Comparison of ENCODE assay signal across 9 cellular contexts in the genomic region with DNA sequence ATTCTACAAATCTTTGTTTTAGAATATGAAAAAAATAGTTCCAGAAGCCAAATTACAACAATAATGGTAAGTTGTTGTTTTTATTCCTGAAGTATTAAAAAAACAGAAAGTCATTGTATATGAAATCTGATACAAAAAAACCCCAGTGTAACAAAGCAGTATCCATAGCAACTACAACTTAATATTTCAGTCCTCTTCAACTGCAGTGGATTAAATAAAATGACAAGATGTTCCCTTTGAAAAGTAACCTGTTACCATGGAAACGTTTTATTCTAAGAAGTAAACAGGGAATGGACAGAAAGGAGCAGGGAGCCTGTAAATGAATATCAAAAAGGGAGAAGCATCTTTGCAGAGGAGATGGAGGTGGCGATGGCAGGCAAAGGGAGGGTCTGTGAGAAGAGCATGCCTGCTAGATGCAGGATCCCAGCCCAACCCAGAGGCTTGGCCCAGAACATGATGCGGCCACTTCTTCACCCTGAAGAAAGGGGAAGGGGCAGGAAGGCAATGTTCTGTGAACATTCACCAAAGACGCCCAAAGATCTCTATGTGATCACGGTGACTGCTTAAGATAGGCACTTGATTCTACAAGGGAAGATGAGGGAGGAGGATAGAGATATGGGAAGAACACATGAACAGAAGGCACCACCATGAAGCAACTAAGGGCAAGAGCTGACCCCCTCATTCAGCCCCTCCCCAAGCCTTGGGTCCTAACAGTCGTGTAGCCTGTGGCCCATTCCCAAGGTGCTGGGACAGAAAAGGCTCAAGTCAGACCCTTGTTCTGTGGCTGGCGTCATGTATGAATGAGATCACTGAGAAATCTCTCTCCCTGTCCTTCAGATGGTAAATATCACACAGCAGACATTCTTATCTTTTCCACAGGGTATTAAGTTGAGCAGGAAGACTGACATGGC.
DNase-seq lines count a peak whose midpoint lies in the region; ATAC-seq and TF ChIP-seq lines count a peak whose summit lies in the region.
"Had no signal": no experiment of that assay in that cellular context is flagged by ENCODE, and none has a peak within 500 bp of the region (broad histone marks: within the 10 kb centered on the region; RNA-seq: fewer than 3 reads in every experiment).

No MANE protein-coding gene starts in this region.

- no peaks in the 10 kb centered on the region for H3K79me1 ChIP-seq in neuronal stem cell (ENCODE audit: low read depth, low read length)

- H3F3A ChIP-seq in PC-3 (ENCODE audit: low read length, unreplicated experiment) = no peaks in the 10 kb centered on the region

- no peak overlapping the region for H2BK15ac ChIP-seq in neuronal stem cell (ENCODE audit: low read length)

- H3K27me3 ChIP-seq in DND-41 (ENCODE audit: insufficient read depth, low read length, poor library complexity) (no peaks in the 10 kb centered on the region), PC-3 (ENCODE audit: low read length) (no peaks in the 10 kb centered on the region), neuronal stem cell (ENCODE audit: control insufficient read depth in 3 of 3, insufficient read depth in 3 of 3, low read depth in 1 of 3, low read length in 3 of 3) (no peaks in the 10 kb centered on the region)

- peak overlapping the region; percentile 74 for H3K27ac ChIP-seq in DND-41 (ENCODE audit: low read length)
- peak overlapping the region; percentile 31 for H3K27ac ChIP-seq in PC-3 (ENCODE audit: low read length)
- no peak overlapping the region for H3K27ac ChIP-seq in neuronal stem cell (replicated peaks; ENCODE audit: low read length)

- H4K91ac ChIP-seq in neuronal stem cell (ENCODE audit: low read depth, low read length, poor library complexity) = no peak overlapping the region

- WGBS in neuronal stem cell (ENCODE audit: extremely low coverage in 2 of 2, insufficient read length in 2 of 2, insufficient replicate concordance in 1 of 2), 2 donors = no CpG with 5 or more reads among the region's 7 CpGs

- H2BK5ac ChIP-seq in neuronal stem cell (ENCODE audit: low read length) = no peak overlapping the region

- peak overlapping the region; percentile 13 for H3K9ac ChIP-seq in DND-41 (ENCODE audit: low read depth, low read length)
- H3K9ac ChIP-seq in PC-3 (ENCODE audit: low read length) = no peak overlapping the region
- H3K9ac ChIP-seq in neuronal stem cell (ENCODE audit: low read depth, low read length, poor library complexity) = no peak overlapping the region

- H2BK12ac ChIP-seq in neuronal stem cell (ENCODE audit: low read length) = no peak overlapping the region

- peaks cover 28% of the 10 kb centered on the region for H3K4me1 ChIP-seq in DND-41 (ENCODE audit: insufficient read depth, low read length)
- H3K4me1 ChIP-seq in PC-3 (ENCODE audit: insufficient read depth, low read length) = peaks cover 12% of the 10 kb centered on the region
- H3K4me1 ChIP-seq in neuronal stem cell (ENCODE audit: control insufficient read depth in 2 of 2, insufficient read depth in 1 of 2, low read depth in 1 of 2, low read length in 2 of 2) = peaks cover 7 to 26% of the 10 kb centered on the region in 2 donors

- H3K4me3 ChIP-seq in DND-41 (ENCODE audit: low read depth in 1 of 2, low read length in 2 of 2) = no peak overlapping the region
- H3K4me3 ChIP-seq in PC-3 (ENCODE audit: low read length) = no peak overlapping the region
- H3K4me3 ChIP-seq in neuronal stem cell (ENCODE audit: low read length in 2 of 2) = no peak overlapping the region

- no peak overlapping the region for H3K23ac ChIP-seq in neuronal stem cell (ENCODE audit: low read depth, low read length, poor library complexity)

- no peak overlapping the region for H3K14ac ChIP-seq in neuronal stem cell (ENCODE audit: low read length)

- DNase-seq in DND-41 = no peak
- DNase-seq in PC-3 = no peak
- peak; percentile 47 to 73 for DNase-seq in erythroblast (lab: John Stamatoyannopoulos, UW)
- no peak for DNase-seq in neuronal stem cell (ENCODE audit: low spot score)
- no peak for DNase-seq in SKM-1 (lab: John Stamatoyannopoulos, UW; ENCODE audit: unreplicated experiment)
- DNase-seq in germinal center (ENCODE audit: low spot score) = no peak
- DNase-seq in NCI-H1436 (lab: John Stamatoyannopoulos, UW) = no peak

- no peak overlapping the region for H4K8ac ChIP-seq in neuronal stem cell (ENCODE audit: low read depth, low read length)

- CTCF ChIA-PET in PC-3 (lab: Charles Lee) = no interaction called here

- intact Hi-C loops in PC-3 (cut with micrococcal nuclease) = no loop called here

- H3K4me2 ChIP-seq in DND-41 (ENCODE audit: insufficient read depth, low read length) (peak overlapping the region; percentile 47), PC-3 (ENCODE audit: low read length) (no peak overlapping the region), neuronal stem cell (ENCODE audit: insufficient read depth, low read length, poor library complexity, severe bottlenecking) (no peak overlapping the region)

- H3K36me3 ChIP-seq in DND-41 (ENCODE audit: insufficient read depth, low read length) (0 out of 2 replicates have a peak, but pooled peaks cover 3% of the 10 kb centered on the region), PC-3 (ENCODE audit: low read depth, low read length) (no peaks in the 10 kb centered on the region), neuronal stem cell (replicated peaks in 1 of 2; ENCODE audit: control insufficient read depth in 2 of 2, insufficient read depth in 2 of 2, low read length in 2 of 2) (peaks cover 0 to 14% of the 10 kb centered on the region in 2 donors)

- BruUV-seq in PC-3 (replicated peaks; lab: Mats Ljungman, UMichigan) = no TSS peak

- no peak overlapping the region for H2BK120ac ChIP-seq in neuronal stem cell (ENCODE audit: low read depth, low read length)

- peaks cover 21% of the 10 kb centered on the region for H3K79me2 ChIP-seq in DND-41 (ENCODE audit: insufficient read depth, low read length)
- 0 out of 2 replicates have a peak, but pooled peaks cover under 1% of the 10 kb centered on the region for H3K79me2 ChIP-seq in PC-3 (ENCODE audit: low read length)

- H2AFZ ChIP-seq in DND-41 (ENCODE audit: low read depth, low read length) = no peak overlapping the region
- no peak overlapping the region for H2AFZ ChIP-seq in PC-3 (ENCODE audit: low read length)
- no peak overlapping the region for H2AFZ ChIP-seq in neuronal stem cell (ENCODE audit: low read length)

- no peaks in the 10 kb centered on the region for H4K20me1 ChIP-seq in DND-41 (ENCODE audit: insufficient read depth, low read length)
- no peaks in the 10 kb centered on the region for H4K20me1 ChIP-seq in PC-3 (ENCODE audit: low read length)

- ATAC-seq in DND-41 (ENCODE audit: insufficient read depth, low read depth) = no peak
- ATAC-seq in PC-3 = peak; percentile 22; the same call in 1 of the 2 replicates
- ATAC-seq in HG03175 (IDR thresholded peaks at IDR 0.05; ENCODE audit: unreplicated experiment) = no peak
- ATAC-seq: esophagus mucosa had no signal

- no peaks in the 10 kb centered on the region for H3K9me3 ChIP-seq in DND-41 (ENCODE audit: insufficient read depth, low read length, severe bottlenecking)
- H3K9me3 ChIP-seq in PC-3 (ENCODE audit: low read length) = no peaks in the 10 kb centered on the region
- H3K9me3 ChIP-seq in neuronal stem cell (replicated peaks in 1 of 2; ENCODE audit: control insufficient read depth in 2 of 2, insufficient read depth in 1 of 2, low read depth in 1 of 2, low read length in 2 of 2) = no peaks in the 10 kb centered on the region

- no peak overlapping the region for H3K4ac ChIP-seq in neuronal stem cell (ENCODE audit: low read length)

- H3K18ac ChIP-seq in neuronal stem cell (ENCODE audit: low read length) = peak overlapping the region; percentile 21

- TF ChIP-seq POLR2A in erythroblast (IDR thresholded peaks at IDR 0.05; ENCODE audit: low read length) = no peak

- POLR2A ChIA-PET in PC-3 (lab: Charles Lee; ENCODE audit: unreplicated experiment) = no interaction called here

- H3K9me2 ChIP-seq in PC-3 (replicated peaks; ENCODE audit: low read length) = no peaks in the 10 kb centered on the region

- TF ChIP-seq CTCF in DND-41 (IDR thresholded peaks at IDR 0.05; ENCODE audit: borderline replicate concordance, extremely low read depth, low read length, poor library complexity, severe bottlenecking) = no peak
- TF ChIP-seq CTCF in PC-3 (conservative IDR thresholded peaks at IDR 0.05; ENCODE audit: low read depth, low read length) = no peak

- H2AK5ac ChIP-seq in neuronal stem cell (ENCODE audit: low read depth, low read length) = no peak overlapping the region

Comparison
In these comparisons a context has a peak if more than half of its experiments do, and no peak if none do; other contexts are left out.
1. DNase-seq: peak in erythroblast (2 of 2); none in DND-41 (single experiment), PC-3 (single experiment), neuronal stem cell (single experiment), SKM-1 (single experiment), germinal center (single experiment) and NCI-H1436 (single experiment).